In genomic region chr2:186422226-186422625, GRCh38 we compare ENCODE assay signal across 11 cellular contexts.
DNase-seq lines count a peak whose midpoint lies in the region; ATAC-seq and TF ChIP-seq lines count a peak whose summit lies in the region.
"Had no signal": no experiment of that assay in that cellular context is flagged by ENCODE, and none has a peak within 500 bp of the region (broad histone marks: within the 10 kb centered on the region; RNA-seq: fewer than 3 reads in every experiment).

No MANE protein-coding gene starts in this region.

- TF ChIP-seq CTCF in RWPE2 (IDR thresholded peaks at IDR 0.05; ENCODE audit: poor library complexity, severe bottlenecking) (no peak), foreskin fibroblast (IDR thresholded peaks at IDR 0.05; ENCODE audit: low read depth, low read length) (no peak)

- peak; percentile 85 for DNase-seq in GM04503 (ENCODE audit: low read depth)
- no peak for DNase-seq in RWPE2 (ENCODE audit: low spot score)
- DNase-seq in foreskin fibroblast: peak; percentile 88 to 91
- no peak for DNase-seq in sciatic nerve (ENCODE audit: low spot score)
- DNase-seq in activated T-cell treated with anti-CD3 and anti-CD28 coated beads, Interleukin-2, amount 50 U/mL, for 1 hour: no peak
- no peak for DNase-seq in erythroblast (lab: John Stamatoyannopoulos, UW)
- DNase-seq in effector CD4-positive, alpha-beta T cell: no peak
- DNase-seq: activated T-cell treated with anti-CD3 and anti-CD28 coated beads, Interleukin-2, amount 50 U/mL, for 48 hours; T-cell; upper lobe of left lung had no signal

- H3K4me3 ChIP-seq in RWPE2 (ENCODE audit: severe bottlenecking): no peak overlapping the region
- H3K4me3 ChIP-seq in foreskin fibroblast (ENCODE audit: low read depth in 1 of 2, low read length in 2 of 2): no peak overlapping the region
- H3K4me3 ChIP-seq: upper lobe of left lung had no signal

- H3K27ac ChIP-seq in RWPE2 (ENCODE audit: poor library complexity, severe bottlenecking): no peak overlapping the region
- H3K27ac ChIP-seq: upper lobe of left lung had no signal

- no peak for TF ChIP-seq POLR2A in erythroblast (IDR thresholded peaks at IDR 0.05; ENCODE audit: low read length)

- peaks cover 4% of the 10 kb centered on the region for H3K4me1 ChIP-seq in RWPE2 (ENCODE audit: insufficient read depth, poor library complexity, severe bottlenecking)

- no peaks in the 10 kb centered on the region for H3K36me3 ChIP-seq in RWPE2 (ENCODE audit: low read depth)
- H3K36me3 ChIP-seq: upper lobe of left lung had no signal

- no peaks in the 10 kb centered on the region for H3K27me3 ChIP-seq in RWPE2 (ENCODE audit: insufficient read depth, poor library complexity, severe bottlenecking)
- H3K27me3 ChIP-seq: upper lobe of left lung had no signal

- peak; percentile 91 for ATAC-seq in RWPE2 (ENCODE audit: low read depth)
- ATAC-seq in sciatic nerve: peak; percentile 65
- no peak for ATAC-seq in HG03196 (IDR thresholded peaks at IDR 0.05; ENCODE audit: unreplicated experiment)
- ATAC-seq: T-cell had no signal

- H3K9me3 ChIP-seq in RWPE2 (ENCODE audit: severe bottlenecking): no peaks in the 10 kb centered on the region
- H3K9me3 ChIP-seq: upper lobe of left lung had no signal

- intact Hi-C loops in sciatic nerve (cut with DNase I): no loop called here

Comparison
In these comparisons a context has a peak if more than half of its experiments do, and no peak if none do; other contexts are left out.
1. DNase-seq: peak in GM04503 (single experiment) and foreskin fibroblast (2 of 2); none in RWPE2 (single experiment), sciatic nerve (single experiment), activated T-cell treated with anti-CD3 and anti-CD28 coated beads, Interleukin-2, amount 50 U/mL, for 1 hour (single experiment), erythroblast (0 of 2) and effector CD4-positive, alpha-beta T cell (single experiment).